Comparison of ENCODE assay signal across 12 cellular contexts in the genomic region with DNA sequence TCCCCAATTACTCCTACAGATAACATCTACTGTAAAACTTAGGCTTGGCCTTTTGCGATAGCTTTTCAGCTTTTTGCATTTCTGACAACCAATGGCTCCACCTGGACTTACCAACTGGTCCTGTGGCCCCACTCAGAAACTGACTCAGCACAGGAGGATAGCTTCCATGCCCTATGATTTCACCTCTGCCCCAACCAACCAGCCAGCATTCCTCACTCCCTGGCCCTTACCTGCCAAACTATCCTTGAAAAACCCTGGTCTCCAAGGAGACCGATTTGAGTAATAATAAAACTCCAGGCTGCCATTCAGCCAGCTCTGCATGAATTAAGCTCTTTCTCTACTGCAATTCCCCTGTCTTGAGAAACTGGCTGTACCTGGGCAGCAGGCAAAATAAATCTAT. TPM values are rescaled to one million over a fixed set of nuclear protein-coding genes. Genes with fewer than 3 reads are reported as not detected.
DNase-seq lines count a peak whose midpoint lies in the region; ATAC-seq and TF ChIP-seq lines count a peak whose summit lies in the region.
"Had no signal": no experiment of that assay in that cellular context is flagged by ENCODE, and none has a peak within 500 bp of the region (broad histone marks: within the 10 kb centered on the region; RNA-seq: fewer than 3 reads in every experiment).

No MANE protein-coding gene starts in this region.

- WGBS in endodermal cell (ENCODE audit: insufficient coverage in 1 of 2, insufficient read length in 1 of 2), 2 experiments = 14 to 16% methylated on average over 2 of the region's 2 CpGs

- peak overlapping the region; percentile 46 for H3K4me3 ChIP-seq in endodermal cell (ENCODE audit: low read length)

- no peaks in the 10 kb centered on the region for H3K4me1 Mint-ChIP-seq in IgD-negative memory B cell
- peaks cover 44% of the 10 kb centered on the region for H3K4me1 Mint-ChIP-seq in endodermal cell
- H3K4me1 Mint-ChIP-seq in activated T-helper 17 cell treated with anti-CD3 and anti-CD28 coated beads, Interleukin-2, amount 50 U/mL, for 72 hours = no peaks in the 10 kb centered on the region
- H3K4me1 Mint-ChIP-seq: stimulated activated naive B cell treated with anti-CD40 and anti-IgM and Interleukin-4, amounts not matched to agents 10 μg/mL and 1 μg/mL and 100 μg/mL, for 72 hours had no signal

- H3K27ac Mint-ChIP-seq in IgD-negative memory B cell = peak overlapping the region in 2 of 3 donors; percentile 26 to 33
- H3K27ac Mint-ChIP-seq in endodermal cell = peak overlapping the region; percentile 57
- H3K27ac Mint-ChIP-seq in activated T-helper 17 cell treated with anti-CD3 and anti-CD28 coated beads, Interleukin-2, amount 50 U/mL, for 72 hours = no peak overlapping the region
- H3K27ac Mint-ChIP-seq: activated naive CD4-positive, alpha-beta T cell treated with anti-CD3 and anti-CD28 coated beads for 36 hours; stimulated activated naive B cell treated with anti-CD40 and anti-IgM and Interleukin-4, amounts not matched to agents 10 μg/mL and 1 μg/mL and 100 μg/mL, for 72 hours had no signal

- peaks cover 32% of the 10 kb centered on the region for H3K36me3 ChIP-seq in endodermal cell (ENCODE audit: control insufficient read depth, insufficient read depth, low read length)

- H3K27me3 Mint-ChIP-seq in IgD-negative memory B cell (no peaks in the 10 kb centered on the region), endodermal cell (ENCODE audit: insufficient read depth) (no peaks in the 10 kb centered on the region)
- H3K27me3 Mint-ChIP-seq in activated T-helper 17 cell treated with anti-CD3 and anti-CD28 coated beads, Interleukin-2, amount 50 U/mL, for 72 hours = no peaks in the 10 kb centered on the region
- H3K27me3 Mint-ChIP-seq: stimulated activated naive B cell treated with anti-CD40 and anti-IgM and Interleukin-4, amounts not matched to agents 10 μg/mL and 1 μg/mL and 100 μg/mL, for 72 hours had no signal

- H3K4me3 Mint-ChIP-seq in IgD-negative memory B cell (no peak overlapping the region), endodermal cell (no peak overlapping the region)
- no peak overlapping the region for H3K4me3 Mint-ChIP-seq in activated T-helper 17 cell treated with anti-CD3 and anti-CD28 coated beads, Interleukin-2, amount 50 U/mL, for 72 hours
- H3K4me3 Mint-ChIP-seq: activated naive CD4-positive, alpha-beta T cell treated with anti-CD3 and anti-CD28 coated beads for 36 hours; stimulated activated naive B cell treated with anti-CD40 and anti-IgM and Interleukin-4, amounts not matched to agents 10 μg/mL and 1 μg/mL and 100 μg/mL, for 72 hours had no signal

- no peaks in the 10 kb centered on the region for H3K9me3 ChIP-seq in endodermal cell (ENCODE audit: control insufficient read depth, low read length)

- peaks cover 22% of the 10 kb centered on the region for H3K4me1 ChIP-seq in endodermal cell (ENCODE audit: control insufficient read depth, insufficient read depth, low read length)

- TF ChIP-seq CTCF in C4-2B (conservative IDR thresholded peaks at IDR 0.05) = no peak
- no peak for TF ChIP-seq CTCF in endodermal cell (conservative IDR thresholded peaks at IDR 0.05)

- H3K27me3 ChIP-seq in endodermal cell (ENCODE audit: control insufficient read depth, insufficient read depth, low read length, poor library complexity, severe bottlenecking) = no peaks in the 10 kb centered on the region

- ATAC-seq in HG02885 (IDR thresholded peaks at IDR 0.05; ENCODE audit: poor library complexity, unreplicated experiment) (no peak), GM21786 (IDR thresholded peaks at IDR 0.05; ENCODE audit: unreplicated experiment) (no peak)
- no peak for ATAC-seq in activated T-helper 17 cell treated with anti-CD3 and anti-CD28 coated beads, Interleukin-2, amount 50 U/mL, for 72 hours (replicated peaks)
- ATAC-seq: stimulated activated naive B cell treated with anti-CD40 and anti-IgM and Interleukin-4, amounts not matched to agents 10 μg/mL and 1 μg/mL and 100 μg/mL, for 72 hours had no signal

- no peaks in the 10 kb centered on the region for H3K9me3 Mint-ChIP-seq in IgD-negative memory B cell
- H3K9me3 Mint-ChIP-seq in endodermal cell = no peaks in the 10 kb centered on the region
- H3K9me3 Mint-ChIP-seq in activated T-helper 17 cell treated with anti-CD3 and anti-CD28 coated beads, Interleukin-2, amount 50 U/mL, for 72 hours = no peaks in the 10 kb centered on the region
- H3K9me3 Mint-ChIP-seq: activated naive CD4-positive, alpha-beta T cell treated with anti-CD3 and anti-CD28 coated beads for 36 hours; stimulated activated naive B cell treated with anti-CD40 and anti-IgM and Interleukin-4, amounts not matched to agents 10 μg/mL and 1 μg/mL and 100 μg/mL, for 72 hours had no signal

- DNase-seq in endodermal cell (peak; percentile 84), kidney glomerular epithelial cell (lab: John Stamatoyannopoulos, UW) (peak; percentile 82), RKO (ENCODE audit: low spot score) (no peak)
- DNase-seq: activated naive CD4-positive, alpha-beta T cell treated with anti-CD3 and anti-CD28 coated beads for 36 hours; stimulated activated CD4-positive, alpha-beta T cell treated with anti-CD3 and anti-CD28 coated beads, Interleukin-4, amount 100 ng/mL, for 4 hours; stimulated activated naive B cell treated with anti-CD40 and anti-IgM and Interleukin-4, amounts not matched to agents 10 μg/mL and 1 μg/mL and 100 μg/mL, for 72 hours; T-helper 9 cell had no signal

- H3K36me3 Mint-ChIP-seq in IgD-negative memory B cell (peaks cover 17% of the 10 kb centered on the region), endodermal cell (ENCODE audit: low read depth) (peaks cover 39% of the 10 kb centered on the region)
- H3K36me3 Mint-ChIP-seq in activated T-helper 17 cell treated with anti-CD3 and anti-CD28 coated beads, Interleukin-2, amount 50 U/mL, for 72 hours (ENCODE audit: low read depth) = peaks cover 72% of the 10 kb centered on the region

- H3K9ac ChIP-seq in endodermal cell (ENCODE audit: extremely low read depth, low read length, poor library complexity, severe bottlenecking) = no peak overlapping the region

- H3K27ac ChIP-seq in C4-2B (peak overlapping the region; percentile 67), endodermal cell (ENCODE audit: low read depth, low read length) (no peak overlapping the region)

RNA-seq across cellular contexts. Expression of gene TUBB6, which starts 28.2 kb away (rescaled TPM):
- polyA plus RNA-seq in IgD-negative memory B cell = 25.1 TPM
- 10 to 100 TPM; 33.0 to 45.4 TPM for total RNA-seq in endodermal cell
- polyA plus RNA-seq in endodermal cell (2013, experiment 1 of 2) = 103 TPM
- polyA plus RNA-seq in endodermal cell (2013, experiment 2 of 2) = 111 TPM
- total RNA-seq in activated T-helper 17 cell treated with anti-CD3 and anti-CD28 coated beads, Interleukin-2, amount 50 U/mL, for 72 hours = 10 to 100 TPM in 1 of 2 donors, 1 to 10 TPM in 1; 6.9 to 20.4 TPM

RNA-seq across cellular contexts. Expression of gene AFG3L2, which starts 40.8 kb away (rescaled TPM):
- polyA plus RNA-seq in IgD-negative memory B cell = 27.9 TPM
- total RNA-seq in endodermal cell = 10 to 100 TPM; 47.1 to 49.5 TPM
- polyA plus RNA-seq in endodermal cell (2013, experiment 1 of 2) = 29.8 TPM
- 27.4 TPM for polyA plus RNA-seq in endodermal cell (2013, experiment 2 of 2)
- total RNA-seq in activated T-helper 17 cell treated with anti-CD3 and anti-CD28 coated beads, Interleukin-2, amount 50 U/mL, for 72 hours = 10 to 100 TPM; 30.6 to 63.9 TPM
